14 cellular contexts compared by ENCODE assay signal in genomic region chr5:154851351-154851750, GRCh38. TPM values are rescaled to one million over a fixed set of nuclear protein-coding genes. Genes with fewer than 3 reads are reported as not detected.
DNase-seq lines count a peak whose midpoint lies in the region; ATAC-seq and TF ChIP-seq lines count a peak whose summit lies in the region.
"Had no signal": no experiment of that assay in that cellular context is flagged by ENCODE, and none has a peak within 500 bp of the region (broad histone marks: within the 10 kb centered on the region; RNA-seq: fewer than 3 reads in every experiment).

No MANE protein-coding gene starts in this region.

- H3K4me3 ChIP-seq in right atrium auricular region (no peak overlapping the region), rectal smooth muscle tissue (ENCODE audit: low read length) (no peak overlapping the region)

- peaks cover 2% of the 10 kb centered on the region for H3K36me3 Mint-ChIP-seq in activated T-cell treated with anti-CD3 and anti-CD28 coated beads, Interleukin-2, amount 50 U/mL, for 24 hours (ENCODE audit: low read depth)
- H3K36me3 Mint-ChIP-seq: immature natural killer cell had no signal

- no peak overlapping the region for H3K9ac ChIP-seq in rectal smooth muscle tissue (ENCODE audit: low read length)

- H3K27ac Mint-ChIP-seq in activated T-cell treated with anti-CD3 and anti-CD28 coated beads, Interleukin-2, amount 50 U/mL, for 24 hours, result no peak overlapping the region
- H3K27ac Mint-ChIP-seq: activated CD4-positive, alpha-beta T cell treated with anti-CD3 and anti-CD28 coated beads, Interleukin-2, amount 10 ng/mL, durations not matched to agents 24 days and 14 days; T-helper 2 cell treated with Interferon-gamma antibody and Interleukin-4, amounts not matched to agents 5 μg/mL and 100 μg/mL, for 36 hours had no signal

- H3K27ac ChIP-seq in right atrium auricular region, result peak overlapping the region; percentile 87 to 88
- peak overlapping the region; percentile 85 for H3K27ac ChIP-seq in rectal smooth muscle tissue (ENCODE audit: low read depth, low read length)

- peaks cover 0 to 27% of the 10 kb centered on the region in 2 donors for H3K4me1 ChIP-seq in right atrium auricular region
- peaks cover 11% of the 10 kb centered on the region for H3K4me1 ChIP-seq in rectal smooth muscle tissue (ENCODE audit: control insufficient read depth, insufficient read depth, low read length)

- DNase-seq in right atrium auricular region (ENCODE audit: low spot score), result no peak
- DNase-seq in left ventricle myocardium superior, result no peak
- DNase-seq in left lobe of liver (ENCODE audit: low spot score), result peak; percentile 34
- no peak for DNase-seq in AG08396 (ENCODE audit: low spot score)
- no peak for DNase-seq in G401 (ENCODE audit: low spot score)
- DNase-seq in NCI-H1436 (lab: John Stamatoyannopoulos, UW), result no peak
- DNase-seq in activated T-cell treated with anti-CD3 and anti-CD28 coated beads, Interleukin-2, amount 50 U/mL, for 24 hours, result no peak
- DNase-seq: activated CD4-positive, alpha-beta T cell treated with anti-CD3 and anti-CD28 coated beads, Interleukin-2, amount 10 ng/mL, durations not matched to agents 24 days and 14 days; activated T-cell treated with anti-CD3 and anti-CD28 coated beads, Interleukin-2, amount 50 U/mL, for 48 hours; amygdala; immature natural killer cell; stimulated activated CD4-positive, alpha-beta T cell treated with anti-CD3 and anti-CD28 coated beads, Interleukin-4, amount 100 ng/mL, for 1 hour had no signal

- no peak overlapping the region for H3K4me3 Mint-ChIP-seq in activated T-cell treated with anti-CD3 and anti-CD28 coated beads, Interleukin-2, amount 50 U/mL, for 24 hours
- H3K4me3 Mint-ChIP-seq: activated CD4-positive, alpha-beta T cell treated with anti-CD3 and anti-CD28 coated beads, Interleukin-2, amount 10 ng/mL, durations not matched to agents 24 days and 14 days; immature natural killer cell; T-helper 2 cell treated with Interferon-gamma antibody and Interleukin-4, amounts not matched to agents 5 μg/mL and 100 μg/mL, for 36 hours had no signal

- ATAC-seq in left ventricle myocardium superior (no peak), left lobe of liver (no peak)

- intact Hi-C loops in left ventricle myocardium superior (cut with micrococcal nuclease), result no loop called here

- H3K9me3 ChIP-seq in right atrium auricular region, result no peaks in the 10 kb centered on the region

- H3K9me3 Mint-ChIP-seq in activated T-cell treated with anti-CD3 and anti-CD28 coated beads, Interleukin-2, amount 50 U/mL, for 24 hours, result no peaks in the 10 kb centered on the region
- H3K9me3 Mint-ChIP-seq: activated CD4-positive, alpha-beta T cell treated with anti-CD3 and anti-CD28 coated beads, Interleukin-2, amount 10 ng/mL, durations not matched to agents 24 days and 14 days; immature natural killer cell; T-helper 2 cell treated with Interferon-gamma antibody and Interleukin-4, amounts not matched to agents 5 μg/mL and 100 μg/mL, for 36 hours had no signal

- no peaks in the 10 kb centered on the region for H3K27me3 Mint-ChIP-seq in activated T-cell treated with anti-CD3 and anti-CD28 coated beads, Interleukin-2, amount 50 U/mL, for 24 hours

- in situ Hi-C loops in G401 (cut with HindIII; ENCODE audit: low sequenced_read_pairs), result no loop called here

- H3K36me3 ChIP-seq in right atrium auricular region (no peaks in the 10 kb centered on the region), rectal smooth muscle tissue (ENCODE audit: control insufficient read depth, insufficient read depth, low read length) (no peaks in the 10 kb centered on the region)

- no peak for TF ChIP-seq CTCF in right atrium auricular region (IDR thresholded peaks at IDR 0.05)

- H3K27me3 ChIP-seq in right atrium auricular region (no peaks in the 10 kb centered on the region), rectal smooth muscle tissue (ENCODE audit: control insufficient read depth, insufficient read depth, low read length) (no peaks in the 10 kb centered on the region)

- peaks cover 13% of the 10 kb centered on the region for H3K4me1 Mint-ChIP-seq in activated T-cell treated with anti-CD3 and anti-CD28 coated beads, Interleukin-2, amount 50 U/mL, for 24 hours (ENCODE audit: low read depth)
- H3K4me1 Mint-ChIP-seq: immature natural killer cell had no signal

RNA-seq across cellular contexts. Expression of gene FAXDC2, which starts 0.9 kb away (rescaled TPM):
- total RNA-seq in right atrium auricular region, result 10 to 100 TPM; 22.1 to 24.6 TPM
- total RNA-seq in left ventricle myocardium superior, result 26.1 TPM
- 83.6 TPM for total RNA-seq in left lobe of liver
- total RNA-seq in G401 (2014; rRNA removed; shearing (Covaris generic)), result 7.9 and 10.3 TPM in 2 replicates
- total RNA-seq: activated CD4-positive, alpha-beta T cell treated with anti-CD3 and anti-CD28 coated beads, Interleukin-2, amount 10 ng/mL, durations not matched to agents 24 days and 14 days had no signal

RNA-seq across cellular contexts. Expression of gene CNOT8, which starts 7.1 kb away (rescaled TPM):
- total RNA-seq in right atrium auricular region, result 10 to 100 TPM; 28.0 to 31.4 TPM
- 26.1 TPM for total RNA-seq in left ventricle myocardium superior
- 18.0 TPM for total RNA-seq in left lobe of liver
- total RNA-seq in G401 (2014; rRNA removed; shearing (Covaris generic)), result 63.0 and 69.6 TPM in 2 replicates
